ENCODE assay signal across 13 cellular contexts in genomic region chr3:4719011-4719649, GRCh38.
A peak's percentile ranks its signal among the peaks of the same experiment; 100 is the strongest.
DNase-seq lines count a peak whose midpoint lies in the region; ATAC-seq and TF ChIP-seq lines count a peak whose summit lies in the region.
"Had no signal": no experiment of that assay in that cellular context is flagged by ENCODE, and none has a peak within 500 bp of the region (broad histone marks: within the 10 kb centered on the region; RNA-seq: fewer than 3 reads in every experiment).

No MANE protein-coding gene starts in this region.

- H3K4me3 ChIP-seq in ascending aorta (no peak overlapping the region), lower lobe of right lung (no peak overlapping the region), stomach smooth muscle (ENCODE audit: low read length in 2 of 2) (no peak overlapping the region)
- H3K4me3 ChIP-seq: suprapubic skin had no signal

- H3K36me3 ChIP-seq in ascending aorta (peaks cover 5 to 9% of the 10 kb centered on the region in 2 donors), lower lobe of right lung (peaks cover 5% of the 10 kb centered on the region), stomach smooth muscle (ENCODE audit: control insufficient read depth in 2 of 2, insufficient read depth in 2 of 2, low read length in 2 of 2) (peaks cover 0 to 5% of the 10 kb centered on the region in 2 donors)
- H3K36me3 ChIP-seq: suprapubic skin had no signal

- DNase-seq in activated CD4-positive, alpha-beta T cell treated with anti-CD3 and anti-CD28 coated beads for 36 hours, result no peak
- no peak for DNase-seq in activated CD4-positive, alpha-beta T cell treated with anti-CD3 and anti-CD28 coated beads, Interleukin-2, amount 50 U/mL, for 1 hour
- no peak for DNase-seq in ascending aorta (ENCODE audit: low spot score in 2 of 2)
- DNase-seq in lower lobe of right lung, result no peak
- DNase-seq in T-helper 1 cell, result no peak
- DNase-seq in islet precursor cell, result no peak
- no peak for DNase-seq in amniotic stem cell (lab: John Stamatoyannopoulos, UW)
- DNase-seq: activated CD4-positive, alpha-beta T cell treated with anti-CD3 and anti-CD28 coated beads for 1 hour; DMS153; NCI-H2171 treated with DMSO at 0.1 percent for 48 hours had no signal

- CTCF ChIA-PET in activated CD4-positive, alpha-beta T cell treated with anti-CD3 and anti-CD28 coated beads for 36 hours (lab: Charles Lee), result interaction anchor here (0.8 to 2.4 kb wide), 4 partner anchors 7 to 332 kb away, joined by 3 to 26 read pairs (median 4); no protein-coding TSS in a partner anchor

- no peaks in the 10 kb centered on the region for H3K27me3 Mint-ChIP-seq in activated CD4-positive, alpha-beta T cell treated with anti-CD3 and anti-CD28 coated beads for 36 hours
- H3K27me3 Mint-ChIP-seq: central memory CD8-positive, alpha-beta T cell had no signal

- H3K4me1 ChIP-seq in ascending aorta (peaks cover 0 to 19% of the 10 kb centered on the region in 2 donors), lower lobe of right lung (peaks cover 59% of the 10 kb centered on the region), stomach smooth muscle (ENCODE audit: control insufficient read depth, insufficient read depth, low read length) (peaks cover 27% of the 10 kb centered on the region)

- peaks cover 9% of the 10 kb centered on the region for H3K36me3 Mint-ChIP-seq in activated CD4-positive, alpha-beta T cell treated with anti-CD3 and anti-CD28 coated beads for 36 hours (ENCODE audit: low read depth)

- H3K4me3 Mint-ChIP-seq in activated CD4-positive, alpha-beta T cell treated with anti-CD3 and anti-CD28 coated beads for 36 hours, result no peak overlapping the region
- H3K4me3 Mint-ChIP-seq: central memory CD8-positive, alpha-beta T cell had no signal

- intact Hi-C loops in activated CD4-positive, alpha-beta T cell treated with anti-CD3 and anti-CD28 coated beads for 36 hours (cut with DNase I, micrococcal nuclease), result loop anchor here in 1 of 2 experiments (10.0 kb wide), 1 partner anchor 466 kb away; the partner anchor contains the start of gene EDEM1
- intact Hi-C loops in ascending aorta (cut with DNase I), result no loop called here
- intact Hi-C loops in lower lobe of right lung (cut with DNase I), result loop anchor here (10.0 kb wide), 1 partner anchor 336 kb away; no protein-coding TSS in a partner anchor

- H3K27ac ChIP-seq in ascending aorta, result peak overlapping the region; percentile 60 to 70
- peak overlapping the region; percentile 32 for H3K27ac ChIP-seq in lower lobe of right lung
- peak overlapping the region; percentile 75 for H3K27ac ChIP-seq in stomach smooth muscle (ENCODE audit: low read length)

- H3K27me3 ChIP-seq in ascending aorta (no peaks in the 10 kb centered on the region), lower lobe of right lung (ENCODE audit: low read depth) (no peaks in the 10 kb centered on the region), stomach smooth muscle (ENCODE audit: control insufficient read depth in 1 of 2, insufficient read depth in 2 of 2, low read length in 2 of 2) (no peaks in the 10 kb centered on the region)
- H3K27me3 ChIP-seq: suprapubic skin had no signal

- no peak for ATAC-seq in activated CD4-positive, alpha-beta T cell treated with anti-CD3 and anti-CD28 coated beads for 36 hours
- no peak for ATAC-seq in lower lobe of right lung

- H3K27ac Mint-ChIP-seq in activated CD4-positive, alpha-beta T cell treated with anti-CD3 and anti-CD28 coated beads for 36 hours, result peak overlapping the region; percentile 19

- peak overlapping the region in 1 of 2 donors; percentile 16 for H3K9ac ChIP-seq in stomach smooth muscle (ENCODE audit: low read length in 2 of 2)

- H3K9me3 ChIP-seq in ascending aorta, result no peaks in the 10 kb centered on the region
- H3K9me3 ChIP-seq in lower lobe of right lung, result no peaks in the 10 kb centered on the region
- no peaks in the 10 kb centered on the region for H3K9me3 ChIP-seq in stomach smooth muscle (ENCODE audit: control insufficient read depth in 2 of 2, low read length in 2 of 2)
- H3K9me3 ChIP-seq: suprapubic skin had no signal

- POLR2A ChIA-PET in activated CD4-positive, alpha-beta T cell treated with anti-CD3 and anti-CD28 coated beads for 36 hours (lab: Charles Lee), result no interaction called here

- TF ChIP-seq CTCF in ascending aorta (IDR thresholded peaks at IDR 0.05) (no peak), lower lobe of right lung (IDR thresholded peaks at IDR 0.05) (no peak)

- peaks cover 29% of the 10 kb centered on the region for H3K4me1 Mint-ChIP-seq in activated CD4-positive, alpha-beta T cell treated with anti-CD3 and anti-CD28 coated beads for 36 hours

- H3K9me3 Mint-ChIP-seq in activated CD4-positive, alpha-beta T cell treated with anti-CD3 and anti-CD28 coated beads for 36 hours (ENCODE audit: low read depth), result no peaks in the 10 kb centered on the region
- H3K9me3 Mint-ChIP-seq: central memory CD8-positive, alpha-beta T cell had no signal
